1 cellular context compared by ENCODE assay signal in genomic region chr2:148553332-148553887, GRCh38.
TF ChIP-seq lines count a peak whose summit lies in the region.

No MANE protein-coding gene starts in this region.

TF ChIP-seq in K562, 482 proteins besides CTCF, POLR2A, EP300 and RAD21 (continued from another document):
- no peak for TF ChIP-seq ZNF318 (IDR thresholded peaks at IDR 0.05; ENCODE audit: borderline replicate concordance in 1 of 2, low read depth in 1 of 2)
- no peak for TF ChIP-seq RBFOX2 (IDR thresholded peaks at IDR 0.05; ENCODE audit: low read depth, low read length)
